Comparison of ENCODE assay signal across 2 cellular contexts in the genomic region with DNA sequence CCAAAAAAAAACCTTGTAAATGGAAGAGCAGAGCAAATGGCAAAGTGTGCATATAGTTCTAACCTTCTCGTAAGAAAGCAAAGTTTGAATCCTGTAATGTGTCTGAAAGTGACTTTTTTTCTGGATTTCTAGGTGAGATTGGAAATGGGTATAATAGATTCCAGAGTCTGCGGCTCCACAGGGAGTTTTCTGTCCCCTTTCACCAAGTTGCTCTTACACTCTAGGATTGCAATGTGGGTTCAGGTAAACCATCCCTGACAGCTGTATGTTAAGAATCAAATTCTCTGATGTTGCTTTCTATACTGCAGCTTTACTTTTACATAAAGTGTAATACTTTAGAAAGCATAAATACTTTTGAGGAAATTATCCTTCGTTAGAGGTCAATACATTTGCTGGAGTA.
TF ChIP-seq lines count a peak whose summit lies in the region.

No MANE protein-coding gene starts in this region.

TF ChIP-seq in HCT116, 20 proteins besides CTCF, POLR2A, EP300 and RAD21 (continued from another document):
- TF ChIP-seq, protein P1, sequence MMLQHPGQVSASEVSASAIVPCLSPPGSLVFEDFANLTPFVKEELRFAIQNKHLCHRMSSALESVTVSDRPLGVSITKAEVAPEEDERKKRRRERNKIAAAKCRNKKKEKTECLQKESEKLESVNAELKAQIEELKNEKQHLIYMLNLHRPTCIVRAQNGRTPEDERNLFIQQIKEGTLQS (IDR thresholded peaks at IDR 0.05) = no peak
- no peak for TF ChIP-seq JUND (IDR thresholded peaks at IDR 0.05)
- TF ChIP-seq EZH2 (IDR thresholded peaks at IDR 0.05) = no peak
- TF ChIP-seq, protein P2, sequence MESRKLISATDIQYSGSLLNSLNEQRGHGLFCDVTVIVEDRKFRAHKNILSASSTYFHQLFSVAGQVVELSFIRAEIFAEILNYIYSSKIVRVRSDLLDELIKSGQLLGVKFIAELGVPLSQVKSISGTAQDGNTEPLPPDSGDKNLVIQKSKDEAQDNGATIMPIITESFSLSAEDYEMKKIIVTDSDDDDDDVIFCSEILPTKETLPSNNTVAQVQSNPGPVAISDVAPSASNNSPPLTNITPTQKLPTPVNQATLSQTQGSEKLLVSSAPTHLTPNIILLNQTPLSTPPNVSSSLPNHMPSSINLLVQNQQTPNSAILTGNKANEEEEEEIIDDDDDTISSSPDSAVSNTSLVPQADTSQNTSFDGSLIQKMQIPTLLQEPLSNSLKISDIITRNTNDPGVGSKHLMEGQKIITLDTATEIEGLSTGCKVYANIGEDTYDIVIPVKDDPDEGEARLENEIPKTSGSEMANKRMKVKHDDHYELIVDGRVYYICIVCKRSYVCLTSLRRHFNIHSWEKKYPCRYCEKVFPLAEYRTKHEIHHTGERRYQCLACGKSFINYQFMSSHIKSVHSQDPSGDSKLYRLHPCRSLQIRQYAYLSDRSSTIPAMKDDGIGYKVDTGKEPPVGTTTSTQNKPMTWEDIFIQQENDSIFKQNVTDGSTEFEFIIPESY (IDR thresholded peaks at IDR 0.05; ENCODE audit: extremely low read depth, insufficient replicate concordance, low read length) = no peak
- TF ChIP-seq ZNF274 (IDR thresholded peaks at IDR 0.05; ENCODE audit: low read depth, low read length) = no peak
- TF ChIP-seq TCF7L2 (IDR thresholded peaks at IDR 0.05; ENCODE audit: borderline replicate concordance, extremely low read depth, insufficient read depth, insufficient read length) = no peak
- TF ChIP-seq FOSL1 (IDR thresholded peaks at IDR 0.05; ENCODE audit: low read depth) = no peak
- TF ChIP-seq, protein P3, sequence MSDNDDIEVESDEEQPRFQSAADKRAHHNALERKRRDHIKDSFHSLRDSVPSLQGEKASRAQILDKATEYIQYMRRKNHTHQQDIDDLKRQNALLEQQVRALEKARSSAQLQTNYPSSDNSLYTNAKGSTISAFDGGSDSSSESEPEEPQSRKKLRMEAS (IDR thresholded peaks at IDR 0.05) = no peak
- no peak for TF ChIP-seq EGR1 (IDR thresholded peaks at IDR 0.05; ENCODE audit: low read depth)
- TF ChIP-seq POLR2AphosphoS5 (IDR thresholded peaks at IDR 0.05; ENCODE audit: low read depth, low read length) = no peak
- TF ChIP-seq SRF (IDR thresholded peaks at IDR 0.05; ENCODE audit: low read depth) = no peak
- TF ChIP-seq, protein P4, sequence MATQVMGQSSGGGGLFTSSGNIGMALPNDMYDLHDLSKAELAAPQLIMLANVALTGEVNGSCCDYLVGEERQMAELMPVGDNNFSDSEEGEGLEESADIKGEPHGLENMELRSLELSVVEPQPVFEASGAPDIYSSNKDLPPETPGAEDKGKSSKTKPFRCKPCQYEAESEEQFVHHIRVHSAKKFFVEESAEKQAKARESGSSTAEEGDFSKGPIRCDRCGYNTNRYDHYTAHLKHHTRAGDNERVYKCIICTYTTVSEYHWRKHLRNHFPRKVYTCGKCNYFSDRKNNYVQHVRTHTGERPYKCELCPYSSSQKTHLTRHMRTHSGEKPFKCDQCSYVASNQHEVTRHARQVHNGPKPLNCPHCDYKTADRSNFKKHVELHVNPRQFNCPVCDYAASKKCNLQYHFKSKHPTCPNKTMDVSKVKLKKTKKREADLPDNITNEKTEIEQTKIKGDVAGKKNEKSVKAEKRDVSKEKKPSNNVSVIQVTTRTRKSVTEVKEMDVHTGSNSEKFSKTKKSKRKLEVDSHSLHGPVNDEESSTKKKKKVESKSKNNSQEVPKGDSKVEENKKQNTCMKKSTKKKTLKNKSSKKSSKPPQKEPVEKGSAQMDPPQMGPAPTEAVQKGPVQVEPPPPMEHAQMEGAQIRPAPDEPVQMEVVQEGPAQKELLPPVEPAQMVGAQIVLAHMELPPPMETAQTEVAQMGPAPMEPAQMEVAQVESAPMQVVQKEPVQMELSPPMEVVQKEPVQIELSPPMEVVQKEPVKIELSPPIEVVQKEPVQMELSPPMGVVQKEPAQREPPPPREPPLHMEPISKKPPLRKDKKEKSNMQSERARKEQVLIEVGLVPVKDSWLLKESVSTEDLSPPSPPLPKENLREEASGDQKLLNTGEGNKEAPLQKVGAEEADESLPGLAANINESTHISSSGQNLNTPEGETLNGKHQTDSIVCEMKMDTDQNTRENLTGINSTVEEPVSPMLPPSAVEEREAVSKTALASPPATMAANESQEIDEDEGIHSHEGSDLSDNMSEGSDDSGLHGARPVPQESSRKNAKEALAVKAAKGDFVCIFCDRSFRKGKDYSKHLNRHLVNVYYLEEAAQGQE (IDR thresholded peaks at IDR 0.05; ENCODE audit: low read depth) = no peak

TF ChIP-seq in GM12878, 131 proteins besides CTCF, POLR2A, EP300 and RAD21 (continued from another document):
- TF ChIP-seq, protein P5, sequence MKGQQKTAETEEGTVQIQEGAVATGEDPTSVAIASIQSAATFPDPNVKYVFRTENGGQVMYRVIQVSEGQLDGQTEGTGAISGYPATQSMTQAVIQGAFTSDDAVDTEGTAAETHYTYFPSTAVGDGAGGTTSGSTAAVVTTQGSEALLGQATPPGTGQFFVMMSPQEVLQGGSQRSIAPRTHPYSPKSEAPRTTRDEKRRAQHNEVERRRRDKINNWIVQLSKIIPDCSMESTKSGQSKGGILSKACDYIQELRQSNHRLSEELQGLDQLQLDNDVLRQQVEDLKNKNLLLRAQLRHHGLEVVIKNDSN (IDR thresholded peaks at IDR 0.05; ENCODE audit: borderline replicate concordance, extremely low read length, insufficient read depth, low read depth, low read length) = no peak
- TF ChIP-seq EED (IDR thresholded peaks at IDR 0.05; ENCODE audit: low read depth) = 0 out of 2 replicates have a peak, but pooled peaks have one; percentile 2
